In genomic region chrX:95629737-95630136, GRCh38 we compare ENCODE assay signal across 18 cellular contexts.
"Had no signal": no experiment of that assay in that cellular context is flagged by ENCODE, and none has a peak within 500 bp of the region (broad histone marks: within the 10 kb centered on the region; RNA-seq: fewer than 3 reads in every experiment).

No MANE protein-coding gene starts in this region.

- FAIRE-seq: endothelial cell of umbilical vein had no signal

- DNase-seq: activated CD4-positive, alpha-beta T cell treated with anti-CD3 and anti-CD28 coated beads for 1 hour; activated CD4-positive, alpha-beta T cell treated with anti-CD3 and anti-CD28 coated beads, Interleukin-2, amount 50 U/mL, for 48 hours; activated naive CD4-positive, alpha-beta T cell treated with Interleukin-2 at 50 U/mL for 16 hours; anterior cingulate cortex; cortex of kidney; effector CD8-positive, alpha-beta T cell; foreskin keratinocyte; glutamatergic neuron; left colon; stimulated activated CD4-positive, alpha-beta T cell treated with anti-CD3 and anti-CD28 coated beads, Interleukin-4, amount 100 ng/mL, for 4 hours; stimulated activated CD8-positive, alpha-beta memory T cell treated with anti-CD3 and anti-CD28 coated beads, Interleukin-4, amount 100 ng/mL, for 48 hours; stimulated activated naive CD4-positive, alpha-beta T cell treated with Interleukin-2 at 50 U/mL for 16 hours; transverse colon had no signal

- H3K27me3 ChIP-seq: foreskin keratinocyte, transverse colon had no signal

- H3K27ac ChIP-seq: foreskin keratinocyte, skin epidermis, transverse colon, VCaP had no signal

- H3K9me3 ChIP-seq: transverse colon had no signal

- H3K36me3 ChIP-seq: transverse colon had no signal

- ATAC-seq: activated T-helper 17 cell treated with anti-CD3 and anti-CD28 coated beads, Interleukin-2, amount 50 U/mL, for 72 hours; foreskin keratinocyte; left colon had no signal

- H3K4me3 ChIP-seq: lung, skin epidermis, transverse colon had no signal

- H3K4me1 ChIP-seq: foreskin keratinocyte, transverse colon had no signal
